ENCODE assay signal across 8 cellular contexts in genomic region chr1:89633103-89633744, GRCh38. TPM values are rescaled to one million over a fixed set of nuclear protein-coding genes. Genes with fewer than 3 reads are reported as not detected.
DNase-seq lines count a peak whose midpoint lies in the region; ATAC-seq, FAIRE-seq and TF ChIP-seq lines count a peak whose summit lies in the region.

Gene LRRC8C, plus strand, starts transcription at chr1:89633120. Its CDS starts 53,354 bp downstream, at chr1:89686474.

- ATAC-seq in GM19467 (IDR thresholded peaks at IDR 0.05; ENCODE audit: unreplicated experiment), result peak; percentile 49
- ATAC-seq in HG03565 (IDR thresholded peaks at IDR 0.05; ENCODE audit: unreplicated experiment), result peak; percentile 22

- H3K27ac ChIP-seq in neutrophil, result peak within 1 kb of the TSS; percentile 37

- H3K4me3 ChIP-seq in neutrophil (ENCODE audit: low read depth in 1 of 2, low read length in 1 of 2), result peak within 1 kb of the TSS; percentile 67 to 87

- no peaks in the 10 kb centered on the region for H3K36me3 ChIP-seq in neutrophil

- no peak for FAIRE-seq in frontal cortex (lab: Jason Lieb, UNC)

- peaks cover 8 to 15% of the 10 kb centered on the region in 2 experiments for H3K4me1 ChIP-seq in neutrophil (ENCODE audit: control insufficient read depth in 1 of 2, insufficient read depth in 1 of 2, low read depth in 1 of 2, low read length in 1 of 2)

- no peak for TF ChIP-seq CTCF in neutrophil (IDR thresholded peaks at IDR 0.05)

- H3K9me3 ChIP-seq in neutrophil, result no peaks in the 10 kb centered on the region

- DNase-seq in DMS79 (lab: John Stamatoyannopoulos, UW) (peak; percentile 55), RKO (ENCODE audit: low spot score) (peak; percentile 49), frontal cortex (ENCODE audit: low spot score in 2 of 2) (peak; percentile 37 to 63), cortex of kidney (lab: John Stamatoyannopoulos, UW) (no peak)
- DNase-seq in activated naive CD4-positive, alpha-beta T cell (lab: John Stamatoyannopoulos, UW), result peak in 3 of 4 experiments; percentile 21 to 50 (median 39)

- H3K27me3 ChIP-seq in neutrophil, result peaks cover 30% of the 10 kb centered on the region

RNA-seq across cellular contexts. Expression of gene LRRC8C, which starts in this region (rescaled TPM):
- total RNA-seq in frontal cortex, result 6.9 TPM
